Comparison of ENCODE assay signal across 17 cellular contexts in genomic region chr20:17620371-17621228, GRCh38. TPM values are rescaled to one million over a fixed set of nuclear protein-coding genes. Genes with fewer than 3 reads are reported as not detected.
A peak's percentile ranks its signal among the peaks of the same experiment; 100 is the strongest.
DNase-seq lines count a peak whose midpoint lies in the region; ATAC-seq, FAIRE-seq and TF ChIP-seq lines count a peak whose summit lies in the region.
"Had no signal": no experiment of that assay in that cellular context is flagged by ENCODE, and none has a peak within 500 bp of the region (broad histone marks: within the 10 kb centered on the region; RNA-seq: fewer than 3 reads in every experiment).

No MANE protein-coding gene starts in this region.

- peaks cover 7% of the 10 kb centered on the region for H3K36me3 Mint-ChIP-seq in activated T-cell treated with anti-CD3 and anti-CD28 coated beads, Interleukin-2, amount 50 U/mL, for 4 hours (ENCODE audit: insufficient read depth)
- peaks cover 12% of the 10 kb centered on the region for H3K36me3 Mint-ChIP-seq in activated T-helper 1 cell treated with anti-CD3 and anti-CD28 coated beads, Interleukin-12 subunit alpha, Interleukin-12 subunit beta, Interleukin-2, Interleukin-4 antibody, amounts not matched to agents 30 ng/mL and 10 ng/mL and 1 ng/mL, durations not matched to agents 14 hours and 24 hours and 36 hours (ENCODE audit: low read depth)

- H3K27me3 Mint-ChIP-seq in activated T-cell treated with anti-CD3 and anti-CD28 coated beads, Interleukin-2, amount 50 U/mL, for 4 hours (ENCODE audit: low read depth), result no peaks in the 10 kb centered on the region
- H3K27me3 Mint-ChIP-seq in activated T-helper 1 cell treated with anti-CD3 and anti-CD28 coated beads, Interleukin-12 subunit alpha, Interleukin-12 subunit beta, Interleukin-2, Interleukin-4 antibody, amounts not matched to agents 30 ng/mL and 10 ng/mL and 1 ng/mL, durations not matched to agents 14 hours and 24 hours and 36 hours (ENCODE audit: insufficient read depth), result no peaks in the 10 kb centered on the region
- H3K27me3 Mint-ChIP-seq: B cell, brain had no signal

- peaks cover 96% of the 10 kb centered on the region for H3K36me3 ChIP-seq in right atrium auricular region

- no peak for FAIRE-seq in GM12892 (lab: Jason Lieb, UNC)

- no peak overlapping the region for H3K27ac Mint-ChIP-seq in activated T-helper 1 cell treated with anti-CD3 and anti-CD28 coated beads, Interleukin-12 subunit alpha, Interleukin-12 subunit beta, Interleukin-2, Interleukin-4 antibody, amounts not matched to agents 30 ng/mL and 10 ng/mL and 1 ng/mL, durations not matched to agents 14 hours and 24 hours and 36 hours
- H3K27ac Mint-ChIP-seq: activated naive CD4-positive, alpha-beta T cell treated with anti-CD3 and anti-CD28 coated beads for 36 hours; B cell; brain had no signal

- H3K4me1 ChIP-seq in right atrium auricular region, result peaks cover 0 to 8% of the 10 kb centered on the region in 2 donors

- H3K9me3 ChIP-seq in right atrium auricular region, result no peaks in the 10 kb centered on the region
- H3K9me3 ChIP-seq: esophagus muscularis mucosa, suprapubic skin had no signal

- no peaks in the 10 kb centered on the region for H3K27me3 ChIP-seq in right atrium auricular region
- H3K27me3 ChIP-seq: esophagus muscularis mucosa, suprapubic skin had no signal

- ATAC-seq in activated T-cell treated with anti-CD3 and anti-CD28 coated beads, Interleukin-2, amount 50 U/mL, for 4 hours, result no peak
- no peak for ATAC-seq in GM19455 (IDR thresholded peaks at IDR 0.05; ENCODE audit: unreplicated experiment)

- H3K4me1 Mint-ChIP-seq in activated T-cell treated with anti-CD3 and anti-CD28 coated beads, Interleukin-2, amount 50 U/mL, for 4 hours (ENCODE audit: low read depth), result no peaks in the 10 kb centered on the region
- H3K4me1 Mint-ChIP-seq in activated T-helper 1 cell treated with anti-CD3 and anti-CD28 coated beads, Interleukin-12 subunit alpha, Interleukin-12 subunit beta, Interleukin-2, Interleukin-4 antibody, amounts not matched to agents 30 ng/mL and 10 ng/mL and 1 ng/mL, durations not matched to agents 14 hours and 24 hours and 36 hours (ENCODE audit: low read depth), result no peaks in the 10 kb centered on the region
- H3K4me1 Mint-ChIP-seq: brain had no signal

- H3K9me3 Mint-ChIP-seq in activated T-cell treated with anti-CD3 and anti-CD28 coated beads, Interleukin-2, amount 50 U/mL, for 4 hours, result no peaks in the 10 kb centered on the region
- no peaks in the 10 kb centered on the region for H3K9me3 Mint-ChIP-seq in activated T-helper 1 cell treated with anti-CD3 and anti-CD28 coated beads, Interleukin-12 subunit alpha, Interleukin-12 subunit beta, Interleukin-2, Interleukin-4 antibody, amounts not matched to agents 30 ng/mL and 10 ng/mL and 1 ng/mL, durations not matched to agents 14 hours and 24 hours and 36 hours
- H3K9me3 Mint-ChIP-seq: activated naive CD4-positive, alpha-beta T cell treated with anti-CD3 and anti-CD28 coated beads for 36 hours; brain had no signal

- TF ChIP-seq CTCF in right atrium auricular region (IDR thresholded peaks at IDR 0.05), result no peak

- no peak for TF ChIP-seq POLR2A in GM12892 (IDR thresholded peaks at IDR 0.05; ENCODE audit: low read depth, low read length)

- no peak overlapping the region for H3K4me3 ChIP-seq in right atrium auricular region
- H3K4me3 ChIP-seq: esophagus muscularis mucosa, suprapubic skin had no signal

- no peak overlapping the region for H3K27ac ChIP-seq in right atrium auricular region
- H3K27ac ChIP-seq: esophagus muscularis mucosa, suprapubic skin had no signal

- intact Hi-C loops in posterior vena cava (cut with DNase I), result no loop called here
- intact Hi-C loops in activated T-helper 1 cell treated with anti-CD3 and anti-CD28 coated beads, Interleukin-12 subunit alpha, Interleukin-12 subunit beta, Interleukin-2, Interleukin-4 antibody, amounts not matched to agents 30 ng/mL and 10 ng/mL and 1 ng/mL, durations not matched to agents 14 hours and 24 hours and 36 hours (cut with micrococcal nuclease), result no loop called here

- DNase-seq in GM12892 (ENCODE audit: insufficient read length) (peak; percentile 14), HuH-7.5 (ENCODE audit: low spot score) (peak; percentile 9), right atrium auricular region (ENCODE audit: low spot score) (peak; percentile 52), posterior vena cava (ENCODE audit: low spot score) (peak; percentile 68), CD1c-positive myeloid dendritic cell (ENCODE audit: extremely low spot score) (no peak)
- DNase-seq in activated T-cell treated with anti-CD3 and anti-CD28 coated beads, Interleukin-2, amount 50 U/mL, for 4 hours, result no peak
- DNase-seq in activated T-helper 1 cell treated with anti-CD3 and anti-CD28 coated beads, Interleukin-12 subunit alpha, Interleukin-12 subunit beta, Interleukin-2, Interleukin-4 antibody, amounts not matched to agents 30 ng/mL and 10 ng/mL and 1 ng/mL, durations not matched to agents 14 hours and 24 hours and 36 hours (ENCODE audit: low spot score), result no peak
- DNase-seq: activated naive CD4-positive, alpha-beta T cell treated with anti-CD3 and anti-CD28 coated beads for 36 hours; DMS153; NCI-H1930; NCI-H510A treated with DMSO at 0.1 percent for 48 hours; stimulated activated CD4-positive, alpha-beta T cell treated with anti-CD3 and anti-CD28 coated beads, Interleukin-2, amount 100 ng/mL, for 24 hours had no signal

- H3K4me3 Mint-ChIP-seq in activated T-cell treated with anti-CD3 and anti-CD28 coated beads, Interleukin-2, amount 50 U/mL, for 4 hours, result no peak overlapping the region
- H3K4me3 Mint-ChIP-seq in activated T-helper 1 cell treated with anti-CD3 and anti-CD28 coated beads, Interleukin-12 subunit alpha, Interleukin-12 subunit beta, Interleukin-2, Interleukin-4 antibody, amounts not matched to agents 30 ng/mL and 10 ng/mL and 1 ng/mL, durations not matched to agents 14 hours and 24 hours and 36 hours, result no peak overlapping the region
- H3K4me3 Mint-ChIP-seq: activated naive CD4-positive, alpha-beta T cell treated with anti-CD3 and anti-CD28 coated beads for 36 hours; B cell; brain had no signal

RNA-seq across cellular contexts. Expression of gene DSTN, which starts 50.7 kb away (rescaled TPM):
- polyA plus RNA-seq in GM12892 (2012; ENCODE audit: missing spikeins), result 46.9 TPM
- 100 to 1,000 TPM; 585 to 760 TPM for total RNA-seq in right atrium auricular region
- 1,000 to 10,000 TPM; 1,245 to 1,338 TPM for total RNA-seq in posterior vena cava
- total RNA-seq in activated T-cell treated with anti-CD3 and anti-CD28 coated beads, Interleukin-2, amount 50 U/mL, for 4 hours, result 10 to 100 TPM; 55.0 to 70.3 (median 63.6) TPM
- total RNA-seq in activated T-helper 1 cell treated with anti-CD3 and anti-CD28 coated beads, Interleukin-12 subunit alpha, Interleukin-12 subunit beta, Interleukin-2, Interleukin-4 antibody, amounts not matched to agents 30 ng/mL and 10 ng/mL and 1 ng/mL, durations not matched to agents 14 hours and 24 hours and 36 hours, result 58.2 and 58.8 TPM in 2 replicates

Comparison
In these comparisons a context has a peak if more than half of its experiments do, and no peak if none do; other contexts are left out.
1. DNase-seq: peak in GM12892 (single experiment), HuH-7.5 (single experiment), right atrium auricular region (single experiment) and posterior vena cava (single experiment); none in activated T-cell treated with anti-CD3 and anti-CD28 coated beads, Interleukin-2, amount 50 U/mL, for 4 hours (single experiment), activated T-helper 1 cell treated with anti-CD3 and anti-CD28 coated beads, Interleukin-12 subunit alpha, Interleukin-12 subunit beta, Interleukin-2, Interleukin-4 antibody, amounts not matched to agents 30 ng/mL and 10 ng/mL and 1 ng/mL, durations not matched to agents 14 hours and 24 hours and 36 hours (single experiment) and CD1c-positive myeloid dendritic cell (single experiment).